ENCODE assay signal across 3 cellular contexts in the genomic region with DNA sequence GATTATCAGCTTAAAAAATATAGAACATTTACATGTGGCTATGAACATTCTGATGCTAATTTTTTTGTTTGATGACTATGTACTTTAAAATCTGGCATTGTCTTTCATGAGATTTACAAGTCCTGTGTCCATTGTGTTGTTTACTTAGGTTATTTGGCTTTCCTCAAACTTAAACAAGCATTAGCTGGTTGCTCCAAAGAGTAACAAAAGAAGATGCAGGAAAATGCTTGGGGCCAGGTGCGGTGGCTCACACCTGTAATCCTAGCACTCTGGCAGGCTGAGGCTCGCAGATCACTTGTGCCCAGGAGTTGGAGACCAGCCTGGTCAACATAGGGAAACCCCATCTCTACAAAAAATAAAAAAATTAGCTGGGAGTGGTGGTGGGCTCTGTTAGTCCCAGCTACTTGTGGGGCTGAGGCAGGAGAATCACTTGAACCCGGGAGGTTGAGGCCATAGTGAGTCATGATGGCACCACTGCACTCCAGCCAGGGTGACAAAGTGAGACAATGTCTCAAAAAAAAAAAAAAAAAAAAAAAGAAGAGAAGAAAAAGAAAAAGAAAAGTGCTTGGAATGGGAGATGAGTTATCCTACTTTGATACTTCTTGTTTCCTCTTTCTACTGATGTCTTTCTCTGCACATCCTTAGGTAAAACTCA.
TF ChIP-seq lines count a peak whose summit lies in the region.

No MANE protein-coding gene starts in this region.

TF ChIP-seq in SK-N-SH, 30 proteins besides CTCF, POLR2A, EP300 and RAD21:
- TF ChIP-seq SMC3 (IDR thresholded peaks at IDR 0.05; ENCODE audit: low read depth, low read length) (no peak), YY1 (IDR thresholded peaks at IDR 0.05; ENCODE audit: low read depth) (no peak), JUND (IDR thresholded peaks at IDR 0.05) (no peak), GATA2 (CRISPR knock-in tag; IDR thresholded peaks at IDR 0.05) (no peak), MEF2A (IDR thresholded peaks at IDR 0.05; ENCODE audit: borderline replicate concordance, low read depth) (no peak), GABPA (IDR thresholded peaks at IDR 0.05; ENCODE audit: low read depth) (no peak)
- TF ChIP-seq, protein P1, sequence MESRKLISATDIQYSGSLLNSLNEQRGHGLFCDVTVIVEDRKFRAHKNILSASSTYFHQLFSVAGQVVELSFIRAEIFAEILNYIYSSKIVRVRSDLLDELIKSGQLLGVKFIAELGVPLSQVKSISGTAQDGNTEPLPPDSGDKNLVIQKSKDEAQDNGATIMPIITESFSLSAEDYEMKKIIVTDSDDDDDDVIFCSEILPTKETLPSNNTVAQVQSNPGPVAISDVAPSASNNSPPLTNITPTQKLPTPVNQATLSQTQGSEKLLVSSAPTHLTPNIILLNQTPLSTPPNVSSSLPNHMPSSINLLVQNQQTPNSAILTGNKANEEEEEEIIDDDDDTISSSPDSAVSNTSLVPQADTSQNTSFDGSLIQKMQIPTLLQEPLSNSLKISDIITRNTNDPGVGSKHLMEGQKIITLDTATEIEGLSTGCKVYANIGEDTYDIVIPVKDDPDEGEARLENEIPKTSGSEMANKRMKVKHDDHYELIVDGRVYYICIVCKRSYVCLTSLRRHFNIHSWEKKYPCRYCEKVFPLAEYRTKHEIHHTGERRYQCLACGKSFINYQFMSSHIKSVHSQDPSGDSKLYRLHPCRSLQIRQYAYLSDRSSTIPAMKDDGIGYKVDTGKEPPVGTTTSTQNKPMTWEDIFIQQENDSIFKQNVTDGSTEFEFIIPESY (IDR thresholded peaks at IDR 0.05; ENCODE audit: borderline replicate concordance, low read depth) = no peak
- TF ChIP-seq, protein P2, sequence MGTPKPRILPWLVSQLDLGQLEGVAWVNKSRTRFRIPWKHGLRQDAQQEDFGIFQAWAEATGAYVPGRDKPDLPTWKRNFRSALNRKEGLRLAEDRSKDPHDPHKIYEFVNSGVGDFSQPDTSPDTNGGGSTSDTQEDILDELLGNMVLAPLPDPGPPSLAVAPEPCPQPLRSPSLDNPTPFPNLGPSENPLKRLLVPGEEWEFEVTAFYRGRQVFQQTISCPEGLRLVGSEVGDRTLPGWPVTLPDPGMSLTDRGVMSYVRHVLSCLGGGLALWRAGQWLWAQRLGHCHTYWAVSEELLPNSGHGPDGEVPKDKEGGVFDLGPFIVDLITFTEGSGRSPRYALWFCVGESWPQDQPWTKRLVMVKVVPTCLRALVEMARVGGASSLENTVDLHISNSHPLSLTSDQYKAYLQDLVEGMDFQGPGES (IDR thresholded peaks at IDR 0.05; ENCODE audit: low read depth, low read length) = no peak

TF ChIP-seq in SK-N-SH treated with all-trans-retinoic acid at 6 μM for 48 hours, 23 proteins besides CTCF, POLR2A, EP300 and RAD21:
- TF ChIP-seq SNAI2 (CRISPR knock-in tag; IDR thresholded peaks at IDR 0.05) = no peak
- TF ChIP-seq, protein P3, sequence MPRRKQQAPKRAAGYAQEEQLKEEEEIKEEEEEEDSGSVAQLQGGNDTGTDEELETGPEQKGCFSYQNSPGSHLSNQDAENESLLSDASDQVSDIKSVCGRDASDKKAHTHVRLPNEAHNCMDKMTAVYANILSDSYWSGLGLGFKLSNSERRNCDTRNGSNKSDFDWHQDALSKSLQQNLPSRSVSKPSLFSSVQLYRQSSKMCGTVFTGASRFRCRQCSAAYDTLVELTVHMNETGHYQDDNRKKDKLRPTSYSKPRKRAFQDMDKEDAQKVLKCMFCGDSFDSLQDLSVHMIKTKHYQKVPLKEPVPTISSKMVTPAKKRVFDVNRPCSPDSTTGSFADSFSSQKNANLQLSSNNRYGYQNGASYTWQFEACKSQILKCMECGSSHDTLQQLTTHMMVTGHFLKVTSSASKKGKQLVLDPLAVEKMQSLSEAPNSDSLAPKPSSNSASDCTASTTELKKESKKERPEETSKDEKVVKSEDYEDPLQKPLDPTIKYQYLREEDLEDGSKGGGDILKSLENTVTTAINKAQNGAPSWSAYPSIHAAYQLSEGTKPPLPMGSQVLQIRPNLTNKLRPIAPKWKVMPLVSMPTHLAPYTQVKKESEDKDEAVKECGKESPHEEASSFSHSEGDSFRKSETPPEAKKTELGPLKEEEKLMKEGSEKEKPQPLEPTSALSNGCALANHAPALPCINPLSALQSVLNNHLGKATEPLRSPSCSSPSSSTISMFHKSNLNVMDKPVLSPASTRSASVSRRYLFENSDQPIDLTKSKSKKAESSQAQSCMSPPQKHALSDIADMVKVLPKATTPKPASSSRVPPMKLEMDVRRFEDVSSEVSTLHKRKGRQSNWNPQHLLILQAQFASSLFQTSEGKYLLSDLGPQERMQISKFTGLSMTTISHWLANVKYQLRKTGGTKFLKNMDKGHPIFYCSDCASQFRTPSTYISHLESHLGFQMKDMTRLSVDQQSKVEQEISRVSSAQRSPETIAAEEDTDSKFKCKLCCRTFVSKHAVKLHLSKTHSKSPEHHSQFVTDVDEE (CRISPR knock-in tag; IDR thresholded peaks at IDR 0.05) = no peak
- TF ChIP-seq GLIS3 (CRISPR knock-in tag; IDR thresholded peaks at IDR 0.05) = no peak
- TF ChIP-seq ISL1 (CRISPR knock-in tag; IDR thresholded peaks at IDR 0.05) = no peak
- no peak for TF ChIP-seq RARB (CRISPR knock-in tag; IDR thresholded peaks at IDR 0.05)
- TF ChIP-seq TCF4 (CRISPR knock-in tag; IDR thresholded peaks at IDR 0.05; ENCODE audit: borderline replicate concordance) = no peak
- no peak for TF ChIP-seq OSR1 (CRISPR knock-in tag; IDR thresholded peaks at IDR 0.05)
- TF ChIP-seq CREB5 (CRISPR knock-in tag; IDR thresholded peaks at IDR 0.05; ENCODE audit: low read depth) = no peak
- TF ChIP-seq ARNTL (CRISPR knock-in tag; IDR thresholded peaks at IDR 0.05; ENCODE audit: borderline replicate concordance, low read depth) = no peak
- no peak for TF ChIP-seq TOX (CRISPR knock-in tag; IDR thresholded peaks at IDR 0.05; ENCODE audit: borderline replicate concordance)
- no peak for TF ChIP-seq ZNF8 (CRISPR knock-in tag; IDR thresholded peaks at IDR 0.05)

TF ChIP-seq in H1, 55 proteins besides CTCF, POLR2A, EP300 and RAD21:
- no peak for TF ChIP-seq EZH2 (IDR thresholded peaks at IDR 0.05; ENCODE audit: low read depth, low read length, severe bottlenecking)
- 0 out of 2 replicates have a peak, but pooled peaks have one; percentile 61 for TF ChIP-seq TCF12 (IDR thresholded peaks at IDR 0.05; ENCODE audit: low read depth, low read length)
- no peak for TF ChIP-seq MAFK (IDR thresholded peaks at IDR 0.05; ENCODE audit: low read depth, low read length)
- no peak for TF ChIP-seq BRCA1 (IDR thresholded peaks at IDR 0.05; ENCODE audit: low read depth, low read length)
- 0 out of 2 replicates have a peak, but pooled peaks have one; percentile 19 for TF ChIP-seq TAF1 (IDR thresholded peaks at IDR 0.05; ENCODE audit: low read depth, low read length)
- TF ChIP-seq POLR2AphosphoS5 (IDR thresholded peaks at IDR 0.05; ENCODE audit: low read depth, low read length) = no peak
